8 cellular contexts compared by ENCODE assay signal in genomic region chr19:23823952-23824389, GRCh38.
A peak's percentile ranks its signal among the peaks of the same experiment; 100 is the strongest.
DNase-seq lines count a peak whose midpoint lies in the region; ATAC-seq and TF ChIP-seq lines count a peak whose summit lies in the region.

No MANE protein-coding gene starts in this region.

- H3K4me1 ChIP-seq in Caco-2 (no peaks in the 10 kb centered on the region), PC-3 (ENCODE audit: insufficient read depth, low read length) (peaks cover 9% of the 10 kb centered on the region; the same call in 1 of the 2 replicates), upper lobe of left lung (no peaks in the 10 kb centered on the region)

- no peaks in the 10 kb centered on the region for H3K27me3 Mint-ChIP-seq in Caco-2 (ENCODE audit: insufficient read depth, unreplicated experiment)

- POLR2A ChIA-PET in Caco-2 (lab: Charles Lee): no interaction called here
- POLR2A ChIA-PET in PC-3 (lab: Charles Lee; ENCODE audit: unreplicated experiment): no interaction called here

- H3K4me2 ChIP-seq in PC-3 (ENCODE audit: low read length): no peak overlapping the region

- H2AFZ ChIP-seq in PC-3 (ENCODE audit: low read length): no peak overlapping the region

- no peak for ATAC-seq in PC-3
- ATAC-seq in upper lobe of left lung (ENCODE audit: low FRiP score in 2 of 2): no peak

- no peak overlapping the region for H3K9ac ChIP-seq in PC-3 (ENCODE audit: low read length)

- no peaks in the 10 kb centered on the region for H3K4me1 Mint-ChIP-seq in Caco-2 (ENCODE audit: low read depth, unreplicated experiment)

- TF ChIP-seq EP300 in upper lobe of left lung (IDR thresholded peaks at IDR 0.05): no peak

- H3K27ac ChIP-seq in PC-3 (ENCODE audit: low read length) (no peak overlapping the region), upper lobe of left lung (no peak overlapping the region)

- peaks cover 5% of the 10 kb centered on the region for H3K9me3 ChIP-seq in Caco-2
- peaks cover 25% of the 10 kb centered on the region for H3K9me3 ChIP-seq in PC-3 (ENCODE audit: low read length)
- H3K9me3 ChIP-seq in upper lobe of left lung: peaks cover 26 to 58% (median 56%) of the 10 kb centered on the region in 4 donors

- no peaks in the 10 kb centered on the region for H3F3A ChIP-seq in PC-3 (ENCODE audit: low read length, unreplicated experiment)

- WGBS in upper lobe of left lung, 2 donors: 14 to 17% methylated on average over 2 of the region's 2 CpGs

- BruUV-seq in Caco-2 (replicated peaks; lab: Mats Ljungman, UMichigan) (no TSS peak), PC-3 (replicated peaks; lab: Mats Ljungman, UMichigan) (no TSS peak)

- CTCF ChIA-PET in Caco-2 (lab: Charles Lee): no interaction called here
- CTCF ChIA-PET in PC-3 (lab: Charles Lee): no interaction called here

- H4K20me1 ChIP-seq in PC-3 (ENCODE audit: low read length): no peaks in the 10 kb centered on the region

- DNase-seq in Caco-2 (peak; percentile 1 to 31), GM20000 (ENCODE audit: low spot score) (no peak), PC-3 (peak; percentile 20), fibroblast of mammary gland (ENCODE audit: low read depth) (peak; percentile 4), OCI-M2 (lab: John Stamatoyannopoulos, UW; ENCODE audit: unreplicated experiment) (no peak), NCI-H2107 treated with DMSO at 0.1 percent for 48 hours (lab: John Stamatoyannopoulos, UW; ENCODE audit: unreplicated experiment) (no peak), NCI-H1092 treated with DMSO at 0.1 percent for 48 hours (lab: John Stamatoyannopoulos, UW) (no peak), upper lobe of left lung (no peak)

- intact Hi-C loops in Caco-2 (cut with micrococcal nuclease; ENCODE audit: unreplicated experiment) (no loop called here), PC-3 (cut with micrococcal nuclease) (no loop called here)

- TF ChIP-seq CTCF in Caco-2 (IDR thresholded peaks at IDR 0.05; ENCODE audit: insufficient read depth in 1 of 2, low read depth in 1 of 2, low read length in 1 of 2, severe bottlenecking in 1 of 2, unreplicated experiment in 1 of 2): no peak
- TF ChIP-seq CTCF in GM20000 (IDR thresholded peaks at IDR 0.05; ENCODE audit: extremely low read depth, missing control alignments): peak; percentile 11
- peak; percentile 26; the same call in 1 of the 2 replicates for TF ChIP-seq CTCF in PC-3 (conservative IDR thresholded peaks at IDR 0.05; ENCODE audit: low read depth, low read length)
- TF ChIP-seq CTCF in fibroblast of mammary gland (conservative IDR thresholded peaks at IDR 0.05; ENCODE audit: control insufficient read depth, insufficient read depth, low read depth, low read length): peak; percentile 5
- peak in 1 of 6 experiments; percentile 9 for TF ChIP-seq CTCF in upper lobe of left lung (IDR thresholded peaks at IDR 0.05)

- H3K9me2 ChIP-seq in PC-3 (replicated peaks; ENCODE audit: low read length): no peaks in the 10 kb centered on the region

- H3K36me3 Mint-ChIP-seq in Caco-2 (ENCODE audit: insufficient read depth, unreplicated experiment): no peaks in the 10 kb centered on the region

- no peak overlapping the region for H3K4me3 ChIP-seq in Caco-2 (ENCODE audit: low read depth, low read length)
- H3K4me3 ChIP-seq in PC-3 (ENCODE audit: low read length): no peak overlapping the region
- H3K4me3 ChIP-seq in fibroblast of mammary gland (ENCODE audit: control insufficient read depth, low read depth, low read length): no peak overlapping the region
- H3K4me3 ChIP-seq in upper lobe of left lung: no peak overlapping the region

- H3K36me3 ChIP-seq in Caco-2 (ENCODE audit: control insufficient read depth, insufficient read depth, low read length) (no peaks in the 10 kb centered on the region), PC-3 (ENCODE audit: low read depth, low read length) (peaks cover 13% of the 10 kb centered on the region), upper lobe of left lung (no peaks in the 10 kb centered on the region)

- H3K27me3 ChIP-seq in Caco-2 (replicated peaks; ENCODE audit: control insufficient read depth, insufficient read depth, low read length): no peaks in the 10 kb centered on the region
- no peaks in the 10 kb centered on the region for H3K27me3 ChIP-seq in PC-3 (ENCODE audit: low read length)
- H3K27me3 ChIP-seq in upper lobe of left lung: no peaks in the 10 kb centered on the region

- no peak for TF ChIP-seq POLR2A in upper lobe of left lung (IDR thresholded peaks at IDR 0.05)

- H3K79me2 ChIP-seq in PC-3 (ENCODE audit: low read length): no peaks in the 10 kb centered on the region

- no peak overlapping the region for H3K27ac Mint-ChIP-seq in Caco-2 (ENCODE audit: unreplicated experiment)

- H3K9me3 Mint-ChIP-seq in Caco-2 (ENCODE audit: unreplicated experiment): peaks cover 20% of the 10 kb centered on the region

- H3K4me3 Mint-ChIP-seq in Caco-2 (ENCODE audit: unreplicated experiment): no peak overlapping the region

Comparison
In these comparisons a context has a peak if more than half of its experiments do, and no peak if none do; other contexts are left out.
1. DNase-seq: peak in Caco-2 (2 of 2), PC-3 (single experiment) and fibroblast of mammary gland (single experiment); none in GM20000 (single experiment), OCI-M2 (single experiment), NCI-H2107 treated with DMSO at 0.1 percent for 48 hours (single experiment), NCI-H1092 treated with DMSO at 0.1 percent for 48 hours (single experiment) and upper lobe of left lung (0 of 2).
2. CTCF ChIP-seq: peak in GM20000 (single experiment), PC-3 (single experiment) and fibroblast of mammary gland (single experiment); none in Caco-2 (0 of 2).